In the genomic region with DNA sequence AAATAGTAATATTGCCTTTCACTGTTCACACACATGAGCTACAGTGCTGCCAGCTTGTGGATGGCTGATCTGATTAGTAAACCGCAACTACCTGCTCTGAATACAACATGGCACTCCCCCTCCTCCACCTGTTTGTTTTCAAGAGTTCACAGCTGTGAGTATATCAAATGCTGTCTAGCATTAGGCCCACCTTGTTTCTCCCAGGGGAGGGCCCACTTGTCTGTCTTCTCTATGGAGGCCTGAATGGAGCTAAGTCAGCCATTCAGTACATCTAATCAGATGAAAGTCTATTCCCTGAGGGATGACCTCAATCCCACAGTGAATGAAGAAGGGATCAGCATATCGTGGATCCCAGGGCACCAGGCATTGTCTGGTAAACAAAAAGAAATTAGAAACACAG, we compare ENCODE assay signal across 1 cellular context.
TF ChIP-seq lines count a peak whose summit lies in the region.

No MANE protein-coding gene starts in this region.

TF ChIP-seq in GM23338, 12 proteins besides CTCF, POLR2A, EP300 and RAD21 (continued from another document):
- TF ChIP-seq, protein P1, sequence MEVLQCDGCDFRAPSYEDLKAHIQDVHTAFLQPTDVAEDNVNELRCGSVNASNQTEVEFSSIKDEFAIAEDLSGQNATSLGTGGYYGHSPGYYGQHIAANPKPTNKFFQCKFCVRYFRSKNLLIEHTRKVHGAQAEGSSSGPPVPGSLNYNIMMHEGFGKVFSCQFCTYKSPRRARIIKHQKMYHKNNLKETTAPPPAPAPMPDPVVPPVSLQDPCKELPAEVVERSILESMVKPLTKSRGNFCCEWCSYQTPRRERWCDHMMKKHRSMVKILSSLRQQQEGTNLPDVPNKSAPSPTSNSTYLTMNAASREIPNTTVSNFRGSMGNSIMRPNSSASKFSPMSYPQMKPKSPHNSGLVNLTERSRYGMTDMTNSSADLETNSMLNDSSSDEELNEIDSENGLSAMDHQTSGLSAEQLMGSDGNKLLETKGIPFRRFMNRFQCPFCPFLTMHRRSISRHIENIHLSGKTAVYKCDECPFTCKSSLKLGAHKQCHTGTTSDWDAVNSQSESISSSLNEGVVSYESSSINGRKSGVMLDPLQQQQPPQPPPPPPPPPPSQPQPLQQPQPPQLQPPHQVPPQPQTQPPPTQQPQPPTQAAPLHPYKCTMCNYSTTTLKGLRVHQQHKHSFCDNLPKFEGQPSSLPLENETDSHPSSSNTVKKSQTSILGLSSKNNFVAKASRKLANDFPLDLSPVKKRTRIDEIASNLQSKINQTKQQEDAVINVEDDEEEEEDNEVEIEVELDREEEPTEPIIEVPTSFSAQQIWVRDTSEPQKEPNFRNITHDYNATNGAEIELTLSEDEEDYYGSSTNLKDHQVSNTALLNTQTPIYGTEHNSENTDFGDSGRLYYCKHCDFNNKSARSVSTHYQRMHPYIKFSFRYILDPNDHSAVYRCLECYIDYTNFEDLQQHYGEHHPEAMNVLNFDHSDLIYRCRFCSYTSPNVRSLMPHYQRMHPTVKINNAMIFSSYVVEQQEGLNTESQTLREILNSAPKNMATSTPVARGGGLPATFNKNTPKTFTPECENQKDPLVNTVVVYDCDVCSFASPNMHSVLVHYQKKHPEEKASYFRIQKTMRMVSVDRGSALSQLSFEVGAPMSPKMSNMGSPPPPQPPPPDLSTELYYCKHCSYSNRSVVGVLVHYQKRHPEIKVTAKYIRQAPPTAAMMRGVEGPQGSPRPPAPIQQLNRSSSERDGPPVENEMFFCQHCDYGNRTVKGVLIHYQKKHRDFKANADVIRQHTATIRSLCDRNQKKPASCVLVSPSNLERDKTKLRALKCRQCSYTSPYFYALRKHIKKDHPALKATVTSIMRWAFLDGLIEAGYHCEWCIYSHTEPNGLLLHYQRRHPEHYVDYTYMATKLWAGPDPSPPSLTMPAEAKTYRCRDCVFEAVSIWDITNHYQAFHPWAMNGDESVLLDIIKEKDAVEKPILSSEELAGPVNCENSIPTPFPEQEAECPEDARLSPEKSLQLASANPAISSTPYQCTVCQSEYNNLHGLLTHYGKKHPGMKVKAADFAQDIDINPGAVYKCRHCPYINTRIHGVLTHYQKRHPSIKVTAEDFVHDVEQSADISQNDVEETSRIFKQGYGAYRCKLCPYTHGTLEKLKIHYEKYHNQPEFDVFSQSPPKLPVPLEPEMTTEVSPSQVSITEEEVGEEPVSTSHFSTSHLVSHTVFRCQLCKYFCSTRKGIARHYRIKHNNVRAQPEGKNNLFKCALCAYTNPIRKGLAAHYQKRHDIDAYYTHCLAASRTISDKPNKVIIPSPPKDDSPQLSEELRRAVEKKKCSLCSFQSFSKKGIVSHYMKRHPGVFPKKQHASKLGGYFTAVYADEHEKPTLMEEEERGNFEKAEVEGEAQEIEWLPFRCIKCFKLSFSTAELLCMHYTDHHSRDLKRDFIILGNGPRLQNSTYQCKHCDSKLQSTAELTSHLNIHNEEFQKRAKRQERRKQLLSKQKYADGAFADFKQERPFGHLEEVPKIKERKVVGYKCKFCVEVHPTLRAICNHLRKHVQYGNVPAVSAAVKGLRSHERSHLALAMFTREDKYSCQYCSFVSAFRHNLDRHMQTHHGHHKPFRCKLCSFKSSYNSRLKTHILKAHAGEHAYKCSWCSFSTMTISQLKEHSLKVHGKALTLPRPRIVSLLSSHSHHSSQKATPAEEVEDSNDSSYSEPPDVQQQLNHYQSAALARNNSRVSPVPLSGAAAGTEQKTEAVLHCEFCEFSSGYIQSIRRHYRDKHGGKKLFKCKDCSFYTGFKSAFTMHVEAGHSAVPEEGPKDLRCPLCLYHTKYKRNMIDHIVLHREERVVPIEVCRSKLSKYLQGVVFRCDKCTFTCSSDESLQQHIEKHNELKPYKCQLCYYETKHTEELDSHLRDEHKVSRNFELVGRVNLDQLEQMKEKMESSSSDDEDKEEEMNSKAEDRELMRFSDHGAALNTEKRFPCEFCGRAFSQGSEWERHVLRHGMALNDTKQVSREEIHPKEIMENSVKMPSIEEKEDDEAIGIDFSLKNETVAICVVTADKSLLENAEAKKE (CRISPR knock-in tag; IDR thresholded peaks at IDR 0.05), result no peak
- TF ChIP-seq CREB1 (CRISPR knock-in tag; IDR thresholded peaks at IDR 0.05; ENCODE audit: low read depth) (no peak), NANOG (IDR thresholded peaks at IDR 0.05; ENCODE audit: borderline replicate concordance) (no peak), ZNF114 (CRISPR knock-in tag; IDR thresholded peaks at IDR 0.05) (no peak), EZH2phosphoT487 (IDR thresholded peaks at IDR 0.05; ENCODE audit: unreplicated experiment) (no peak), POLR2AphosphoS5 (IDR thresholded peaks at IDR 0.05; ENCODE audit: low read depth) (no peak), STAT1 (IDR thresholded peaks at IDR 0.05; ENCODE audit: unreplicated experiment) (no peak), JUNB (IDR thresholded peaks at IDR 0.05; ENCODE audit: unreplicated experiment) (no peak)
- TF ChIP-seq, protein P2, sequence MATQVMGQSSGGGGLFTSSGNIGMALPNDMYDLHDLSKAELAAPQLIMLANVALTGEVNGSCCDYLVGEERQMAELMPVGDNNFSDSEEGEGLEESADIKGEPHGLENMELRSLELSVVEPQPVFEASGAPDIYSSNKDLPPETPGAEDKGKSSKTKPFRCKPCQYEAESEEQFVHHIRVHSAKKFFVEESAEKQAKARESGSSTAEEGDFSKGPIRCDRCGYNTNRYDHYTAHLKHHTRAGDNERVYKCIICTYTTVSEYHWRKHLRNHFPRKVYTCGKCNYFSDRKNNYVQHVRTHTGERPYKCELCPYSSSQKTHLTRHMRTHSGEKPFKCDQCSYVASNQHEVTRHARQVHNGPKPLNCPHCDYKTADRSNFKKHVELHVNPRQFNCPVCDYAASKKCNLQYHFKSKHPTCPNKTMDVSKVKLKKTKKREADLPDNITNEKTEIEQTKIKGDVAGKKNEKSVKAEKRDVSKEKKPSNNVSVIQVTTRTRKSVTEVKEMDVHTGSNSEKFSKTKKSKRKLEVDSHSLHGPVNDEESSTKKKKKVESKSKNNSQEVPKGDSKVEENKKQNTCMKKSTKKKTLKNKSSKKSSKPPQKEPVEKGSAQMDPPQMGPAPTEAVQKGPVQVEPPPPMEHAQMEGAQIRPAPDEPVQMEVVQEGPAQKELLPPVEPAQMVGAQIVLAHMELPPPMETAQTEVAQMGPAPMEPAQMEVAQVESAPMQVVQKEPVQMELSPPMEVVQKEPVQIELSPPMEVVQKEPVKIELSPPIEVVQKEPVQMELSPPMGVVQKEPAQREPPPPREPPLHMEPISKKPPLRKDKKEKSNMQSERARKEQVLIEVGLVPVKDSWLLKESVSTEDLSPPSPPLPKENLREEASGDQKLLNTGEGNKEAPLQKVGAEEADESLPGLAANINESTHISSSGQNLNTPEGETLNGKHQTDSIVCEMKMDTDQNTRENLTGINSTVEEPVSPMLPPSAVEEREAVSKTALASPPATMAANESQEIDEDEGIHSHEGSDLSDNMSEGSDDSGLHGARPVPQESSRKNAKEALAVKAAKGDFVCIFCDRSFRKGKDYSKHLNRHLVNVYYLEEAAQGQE (IDR thresholded peaks at IDR 0.05; ENCODE audit: unreplicated experiment), result no peak
- TF ChIP-seq, protein P3, sequence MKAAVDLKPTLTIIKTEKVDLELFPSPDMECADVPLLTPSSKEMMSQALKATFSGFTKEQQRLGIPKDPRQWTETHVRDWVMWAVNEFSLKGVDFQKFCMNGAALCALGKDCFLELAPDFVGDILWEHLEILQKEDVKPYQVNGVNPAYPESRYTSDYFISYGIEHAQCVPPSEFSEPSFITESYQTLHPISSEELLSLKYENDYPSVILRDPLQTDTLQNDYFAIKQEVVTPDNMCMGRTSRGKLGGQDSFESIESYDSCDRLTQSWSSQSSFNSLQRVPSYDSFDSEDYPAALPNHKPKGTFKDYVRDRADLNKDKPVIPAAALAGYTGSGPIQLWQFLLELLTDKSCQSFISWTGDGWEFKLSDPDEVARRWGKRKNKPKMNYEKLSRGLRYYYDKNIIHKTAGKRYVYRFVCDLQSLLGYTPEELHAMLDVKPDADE (IDR thresholded peaks at IDR 0.05), result no peak
